ENCODE assay signal across 16 cellular contexts in the genomic region with DNA sequence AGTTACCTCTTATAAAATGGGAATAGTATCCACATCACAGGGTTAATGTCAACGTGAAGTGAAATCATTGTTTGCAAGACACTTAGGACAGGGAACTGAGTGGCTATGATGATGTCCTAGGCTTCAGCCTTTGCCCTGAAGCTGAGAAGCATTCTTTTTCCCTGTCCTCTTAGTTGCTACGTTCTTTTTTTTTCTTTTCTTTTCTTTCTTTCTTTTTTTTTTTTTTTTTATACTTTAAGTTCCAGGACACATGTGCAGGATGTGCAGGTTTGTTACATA. TPM values are rescaled to one million over a fixed set of nuclear protein-coding genes. Genes with fewer than 3 reads are reported as not detected.
A peak's percentile ranks its signal among the peaks of the same experiment; 100 is the strongest.
DNase-seq lines count a peak whose midpoint lies in the region; ATAC-seq and TF ChIP-seq lines count a peak whose summit lies in the region.
"Had no signal": no experiment of that assay in that cellular context is flagged by ENCODE, and none has a peak within 500 bp of the region (broad histone marks: within the 10 kb centered on the region; RNA-seq: fewer than 3 reads in every experiment).

No MANE protein-coding gene starts in this region.

- WGBS in esophagus squamous epithelium, 2 donors = 63 to 90% methylated on average over 2 of the region's 2 CpGs

- peaks cover 4% of the 10 kb centered on the region for H3K36me3 Mint-ChIP-seq in type B pancreatic cell
- peaks cover 16% of the 10 kb centered on the region for H3K36me3 Mint-ChIP-seq in activated T-helper 2 cell treated with anti-CD3 and anti-CD28 coated beads, Interferon-gamma antibody, Interleukin-2, Interleukin-4, amounts not matched to agents 10 μg/mL and 5 μg/mL and 100 μg/mL, durations not matched to agents 14 hours and 24 hours and 36 hours (ENCODE audit: low read depth)

- no peaks in the 10 kb centered on the region for H3K27me3 ChIP-seq in Panc1 (ENCODE audit: control insufficient read depth, insufficient read depth, low read length)
- no peaks in the 10 kb centered on the region for H3K27me3 ChIP-seq in esophagus squamous epithelium
- H3K27me3 ChIP-seq: BLaER1 had no signal

- H3K4me1 ChIP-seq in Panc1 (ENCODE audit: control insufficient read depth, insufficient read depth, low read length) (peaks cover 27% of the 10 kb centered on the region), esophagus squamous epithelium (peaks cover 16 to 50% (median 21%) of the 10 kb centered on the region in 3 donors)

- no peaks in the 10 kb centered on the region for H3K27me3 Mint-ChIP-seq in type B pancreatic cell
- no peaks in the 10 kb centered on the region for H3K27me3 Mint-ChIP-seq in activated T-helper 2 cell treated with anti-CD3 and anti-CD28 coated beads, Interferon-gamma antibody, Interleukin-2, Interleukin-4, amounts not matched to agents 10 μg/mL and 5 μg/mL and 100 μg/mL, durations not matched to agents 14 hours and 24 hours and 36 hours (ENCODE audit: low read depth)

- H3K36me3 ChIP-seq in Panc1 (ENCODE audit: control insufficient read depth, insufficient read depth, low read length) = no peaks in the 10 kb centered on the region
- H3K36me3 ChIP-seq in esophagus squamous epithelium = peaks cover 0 to 4% (median 0%) of the 10 kb centered on the region in 3 donors
- H3K36me3 ChIP-seq: BLaER1 had no signal

- no peak overlapping the region for H3K4me3 ChIP-seq in Panc1 (ENCODE audit: low read depth in 2 of 2, low read length in 2 of 2)
- H3K4me3 ChIP-seq in esophagus squamous epithelium = no peak overlapping the region
- H3K4me3 ChIP-seq: BLaER1, GM23248 had no signal

- POLR2A ChIA-PET in Panc1 (lab: Charles Lee) = no interaction called here

- TF ChIP-seq CTCF in Panc1 (IDR thresholded peaks at IDR 0.05) (no peak), esophagus squamous epithelium (IDR thresholded peaks at IDR 0.05) (no peak), type B pancreatic cell (conservative IDR thresholded peaks at IDR 0.05) (no peak)

- H3K27ac ChIP-seq in Panc1 (ENCODE audit: low read length) (0 out of 2 replicates have a peak overlapping the region, but pooled peaks have one; percentile 6), esophagus squamous epithelium (peak overlapping the region; percentile 22 to 79 (median 42))
- H3K27ac ChIP-seq: BLaER1, GM23248 had no signal

- H3K4me1 Mint-ChIP-seq in type B pancreatic cell (ENCODE audit: unreplicated experiment) = peaks cover 32% of the 10 kb centered on the region
- H3K4me1 Mint-ChIP-seq in activated T-helper 2 cell treated with anti-CD3 and anti-CD28 coated beads, Interferon-gamma antibody, Interleukin-2, Interleukin-4, amounts not matched to agents 10 μg/mL and 5 μg/mL and 100 μg/mL, durations not matched to agents 14 hours and 24 hours and 36 hours (ENCODE audit: low read depth) = peaks cover 44% of the 10 kb centered on the region
- H3K4me1 Mint-ChIP-seq: CD8-positive, alpha-beta memory T cell had no signal

- in situ Hi-C loops in Panc1 (cut with HindIII; ENCODE audit: low pct_unique_long_range_greater_than_20kb, low sequenced_read_pairs) = no loop called here

- peak overlapping the region; percentile 35 for H3K27ac Mint-ChIP-seq in type B pancreatic cell
- no peak overlapping the region for H3K27ac Mint-ChIP-seq in activated T-helper 2 cell treated with anti-CD3 and anti-CD28 coated beads, Interferon-gamma antibody, Interleukin-2, Interleukin-4, amounts not matched to agents 10 μg/mL and 5 μg/mL and 100 μg/mL, durations not matched to agents 14 hours and 24 hours and 36 hours
- H3K27ac Mint-ChIP-seq: IgD-negative memory B cell had no signal

- intact Hi-C loops in Panc1 (cut with micrococcal nuclease; ENCODE audit: unreplicated experiment) (no loop called here), esophagus squamous epithelium (cut with DNase I) (no loop called here)
- intact Hi-C loops in activated T-helper 2 cell treated with anti-CD3 and anti-CD28 coated beads, Interferon-gamma antibody, Interleukin-2, Interleukin-4, amounts not matched to agents 10 μg/mL and 5 μg/mL and 100 μg/mL, durations not matched to agents 14 hours and 24 hours and 36 hours (cut with micrococcal nuclease) = no loop called here

- no peak overlapping the region for H3K4me3 Mint-ChIP-seq in type B pancreatic cell
- H3K4me3 Mint-ChIP-seq in activated T-helper 2 cell treated with anti-CD3 and anti-CD28 coated beads, Interferon-gamma antibody, Interleukin-2, Interleukin-4, amounts not matched to agents 10 μg/mL and 5 μg/mL and 100 μg/mL, durations not matched to agents 14 hours and 24 hours and 36 hours (ENCODE audit: low read depth) = no peak overlapping the region

- no TSS peak for BruUV-seq in Panc1 (replicated peaks; lab: Mats Ljungman, UMichigan)

- DNase-seq in DMS53 (lab: John Stamatoyannopoulos, UW) = peak; percentile 78
- no peak for DNase-seq in Panc1 (ENCODE audit: low read depth, low spot score)
- DNase-seq in esophagus squamous epithelium (lab: John Stamatoyannopoulos, UW) = no peak
- DNase-seq in type B pancreatic cell (ENCODE audit: extremely low spot score, unreplicated experiment) = no peak
- DNase-seq in NCI-H748 treated with DMSO at 0.1 percent for 48 hours (lab: John Stamatoyannopoulos, UW) = no peak
- DNase-seq in activated T-helper 2 cell treated with anti-CD3 and anti-CD28 coated beads, Interferon-gamma antibody, Interleukin-2, Interleukin-4, amounts not matched to agents 10 μg/mL and 5 μg/mL and 100 μg/mL, durations not matched to agents 14 hours and 24 hours and 36 hours (ENCODE audit: low spot score) = no peak
- DNase-seq: 8988T; AML-193; Caco-2; CD8-positive, alpha-beta memory T cell; GM23248; H7 had no signal

- CTCF ChIA-PET in Panc1 (lab: Charles Lee) = no interaction called here

- no peak for TF ChIP-seq POLR2A in esophagus squamous epithelium (IDR thresholded peaks at IDR 0.05)

- peaks cover 4% of the 10 kb centered on the region; the same call in 1 of the 2 replicates for H3K9me3 ChIP-seq in Panc1 (ENCODE audit: control insufficient read depth, insufficient read depth, low read depth, low read length)
- H3K9me3 ChIP-seq in esophagus squamous epithelium = peaks cover 0 to 10% (median 7%) of the 10 kb centered on the region in 3 donors

- peaks cover 14% of the 10 kb centered on the region for H3K9me3 Mint-ChIP-seq in type B pancreatic cell
- H3K9me3 Mint-ChIP-seq in activated T-helper 2 cell treated with anti-CD3 and anti-CD28 coated beads, Interferon-gamma antibody, Interleukin-2, Interleukin-4, amounts not matched to agents 10 μg/mL and 5 μg/mL and 100 μg/mL, durations not matched to agents 14 hours and 24 hours and 36 hours = peaks cover 21% of the 10 kb centered on the region

- no peak for ATAC-seq in Panc1
- ATAC-seq in GM19023 (IDR thresholded peaks at IDR 0.05; ENCODE audit: unreplicated experiment) = no peak

RNA-seq across cellular contexts. Expression of a gene that starts 18.4 kb away (rescaled TPM):
- 0.90 TPM for total RNA-seq in Panc1 (2021; ENCODE audit: unreplicated experiment)
- 0.48 TPM for polyA plus RNA-seq in Panc1 (2012; ENCODE audit: insufficient read length)
- under 1 TPM in 1 of 4 donors, not detected in 3; 0.09 TPM for total RNA-seq in esophagus squamous epithelium
- not detected in 2 replicates for total RNA-seq in type B pancreatic cell (ENCODE audit: low replicate concordance)
- 0.21 and 0.39 TPM in 2 replicates for total RNA-seq in activated T-helper 2 cell treated with anti-CD3 and anti-CD28 coated beads, Interferon-gamma antibody, Interleukin-2, Interleukin-4, amounts not matched to agents 10 μg/mL and 5 μg/mL and 100 μg/mL, durations not matched to agents 14 hours and 24 hours and 36 hours
- total RNA-seq: Caco-2; CD8-positive, alpha-beta memory T cell; GM23248; H7; HT-29 had no signal
- polyA plus RNA-seq: CD8-positive, alpha-beta memory T cell; GM23248; IgD-negative memory B cell had no signal

RNA-seq across cellular contexts. Expression of a gene that starts 46.4 kb away (rescaled TPM):
- total RNA-seq in Panc1 (2021; ENCODE audit: unreplicated experiment) (228 TPM), esophagus squamous epithelium (100 to 1,000 TPM; 252 to 287 (median 268) TPM), type B pancreatic cell (ENCODE audit: low replicate concordance) (132 and 147 TPM in 2 replicates)
- 140 TPM for polyA plus RNA-seq in Panc1 (2012; ENCODE audit: insufficient read length)
- total RNA-seq in activated T-helper 2 cell treated with anti-CD3 and anti-CD28 coated beads, Interferon-gamma antibody, Interleukin-2, Interleukin-4, amounts not matched to agents 10 μg/mL and 5 μg/mL and 100 μg/mL, durations not matched to agents 14 hours and 24 hours and 36 hours = 216 and 223 TPM in 2 replicates
